Comparison of ENCODE assay signal across 8 cellular contexts in the genomic region with DNA sequence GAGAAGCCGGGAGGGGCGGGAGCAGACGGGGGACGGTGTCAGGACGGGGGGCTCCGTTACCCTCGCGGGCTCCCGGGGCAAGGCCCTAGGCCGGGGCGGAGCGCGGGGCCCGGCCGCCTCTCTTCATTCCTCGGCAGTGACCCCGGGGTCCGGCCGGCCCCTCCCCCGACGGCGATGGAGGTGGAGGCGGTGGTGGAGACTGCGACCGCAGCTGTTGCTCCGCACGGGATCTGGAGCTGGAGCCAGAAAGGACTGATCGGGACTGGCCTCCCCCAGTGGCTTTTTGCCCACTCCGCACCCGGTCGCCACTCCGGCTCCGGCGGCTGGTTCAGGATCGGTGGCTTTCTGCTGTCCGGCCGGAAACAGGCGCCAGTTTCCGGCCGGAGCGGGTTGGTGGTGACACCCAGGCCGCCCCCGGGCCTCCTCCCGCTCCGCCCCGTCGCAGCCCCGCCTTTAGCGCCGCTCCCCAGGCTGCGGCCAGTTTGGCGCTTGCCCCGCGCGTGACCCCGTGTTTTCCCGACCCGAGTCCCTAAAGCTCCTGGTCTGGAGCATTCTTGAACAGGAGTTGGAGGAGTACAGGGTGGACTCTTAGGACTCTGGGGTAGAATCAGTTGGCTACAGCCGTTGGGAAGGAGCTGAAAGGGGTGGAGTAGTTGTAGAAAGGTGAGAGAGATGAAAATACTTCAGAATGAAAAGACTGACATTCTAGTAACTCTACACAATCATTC. TPM values are rescaled to one million over a fixed set of nuclear protein-coding genes. Genes with fewer than 3 reads are reported as not detected.
DNase-seq lines count a peak whose midpoint lies in the region.

TSS of gene OTUD7B (minus strand) at position 339 of the 728 bp plus-strand sequence. CDS start 33,216 bp downstream, outside the sequence.

- peak within 1 kb of the TSS; percentile 93 for H3K4me3 Mint-ChIP-seq in activated naive CD4-positive, alpha-beta T cell treated with anti-CD3 and anti-CD28 coated beads, Interleukin-2, amount 50 U/mL, for 24 hours

- peaks cover 44% of the 10 kb centered on the region for H3K4me1 Mint-ChIP-seq in activated naive CD4-positive, alpha-beta T cell treated with anti-CD3 and anti-CD28 coated beads, Interleukin-2, amount 50 U/mL, for 24 hours

- H3K27ac Mint-ChIP-seq in activated naive CD4-positive, alpha-beta T cell treated with anti-CD3 and anti-CD28 coated beads, Interleukin-2, amount 50 U/mL, for 24 hours = peak within 1 kb of the TSS; percentile 97

- H3K27me3 Mint-ChIP-seq in activated naive CD4-positive, alpha-beta T cell treated with anti-CD3 and anti-CD28 coated beads, Interleukin-2, amount 50 U/mL, for 24 hours = no peaks in the 10 kb centered on the region

- H3K9me3 Mint-ChIP-seq in activated naive CD4-positive, alpha-beta T cell treated with anti-CD3 and anti-CD28 coated beads, Interleukin-2, amount 50 U/mL, for 24 hours = no peaks in the 10 kb centered on the region

- H3K36me3 Mint-ChIP-seq in activated naive CD4-positive, alpha-beta T cell treated with anti-CD3 and anti-CD28 coated beads, Interleukin-2, amount 50 U/mL, for 24 hours = peaks cover 6% of the 10 kb centered on the region

- DNase-seq in EL = peak; percentile 91
- DNase-seq in H4 (ENCODE audit: low spot score) = peak; percentile 69
- DNase-seq in M059J (ENCODE audit: low read depth) = peak; percentile 86
- peak; percentile 90 for DNase-seq in SK-N-DZ (ENCODE audit: low spot score)
- no peak for DNase-seq in glomerular endothelial cell (ENCODE audit: extremely low read depth, low read depth, low spot score)
- DNase-seq in occipital lobe (lab: John Stamatoyannopoulos, UW) = peak; percentile 84
- peak; percentile 91 for DNase-seq in superior temporal gyrus (ENCODE audit: extremely low spot score)

RNA-seq across cellular contexts. Expression of gene OTUD7B, which starts in this region (rescaled TPM):
- 4.2 and 5.4 TPM in 2 replicates for total RNA-seq in H4 (2014; rRNA removed; shearing (Covaris generic))
- 8.2 and 17.1 TPM in 2 replicates for total RNA-seq in M059J (2014; rRNA removed; shearing (Covaris generic))
- polyA plus RNA-seq in SK-N-DZ (2014; cell fraction: cytosol; rRNA removed) = 3.8 and 4.3 TPM in 2 replicates
- 2.4 and 3.9 TPM in 2 replicates for polyA plus RNA-seq in SK-N-DZ (2014; cell fraction: nucleus; rRNA removed)
- 11.3 and 14.3 TPM in 2 replicates for total RNA-seq in glomerular endothelial cell
- total RNA-seq in occipital lobe = 7.3 TPM
